11 cellular contexts compared by ENCODE assay signal in the genomic region with DNA sequence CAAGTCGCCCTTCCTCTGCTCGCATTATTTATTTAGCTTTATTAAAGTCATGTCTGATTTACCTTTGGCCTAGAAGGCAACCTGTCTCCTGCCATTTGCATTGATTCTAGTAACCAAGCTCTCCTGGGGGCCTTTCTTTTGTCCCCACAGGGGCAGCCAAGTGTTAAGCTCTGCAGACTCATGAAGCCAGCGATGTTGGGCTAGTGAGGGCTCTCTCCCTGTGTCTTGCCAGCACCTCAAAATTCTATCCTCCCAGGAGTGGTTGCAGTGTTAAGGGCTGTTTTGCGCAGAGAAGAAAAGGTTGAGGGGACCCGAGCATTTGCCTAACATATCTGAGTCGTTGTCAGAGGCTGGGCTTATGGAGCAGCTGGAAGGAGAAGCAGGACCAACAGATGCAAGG.
"Had no signal": no experiment of that assay in that cellular context is flagged by ENCODE, and none has a peak within 500 bp of the region (broad histone marks: within the 10 kb centered on the region; RNA-seq: fewer than 3 reads in every experiment).

No MANE protein-coding gene starts in this region.

- H3K9me3 Mint-ChIP-seq: HFFc6 had no signal

- ATAC-seq: GM23338, HCT116 had no signal

- H3K27ac Mint-ChIP-seq: GM23338, HFFc6 had no signal

- H3K4me3 ChIP-seq: GM23248, GM23338, HAP-1 had no signal

- H3K27ac ChIP-seq: GM23248 had no signal

- H3K9ac ChIP-seq: GM23248 had no signal

- FAIRE-seq: H1, H54 had no signal

- H3K36me3 ChIP-seq: HAP-1 had no signal

- H3K9me3 ChIP-seq: HAP-1 had no signal

- H3K4me2 ChIP-seq: GM23338 had no signal

- H3K4me3 Mint-ChIP-seq: GM23338, H9, HFFc6 had no signal

- H2AFZ ChIP-seq: GM23248, GM23338 had no signal

- DNase-seq: GM23248, GOT3, H7, H9, HCEC 1CT, HFFc6 had no signal
